ENCODE assay signal across 21 cellular contexts in the genomic region with DNA sequence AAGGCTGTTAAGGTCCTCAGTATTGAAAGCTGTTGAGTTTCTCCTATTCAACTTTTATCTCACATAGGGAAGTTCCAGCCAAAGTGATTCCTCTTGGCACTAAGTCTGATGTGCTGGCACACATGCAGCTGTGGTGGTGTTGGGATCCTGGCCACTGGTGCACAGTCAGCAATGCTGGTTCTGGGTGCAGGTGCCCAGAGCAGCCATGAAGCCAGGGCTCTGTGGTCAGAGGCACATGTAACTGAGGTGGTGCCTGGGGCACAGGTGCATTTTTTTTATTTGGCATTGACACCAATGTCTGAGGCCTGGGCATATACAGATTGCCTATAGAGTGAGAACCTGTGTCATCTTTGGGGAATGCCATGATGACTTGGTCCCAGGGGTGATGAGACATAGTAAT.
DNase-seq lines count a peak whose midpoint lies in the region; ATAC-seq, FAIRE-seq and TF ChIP-seq lines count a peak whose summit lies in the region.
"Had no signal": no experiment of that assay in that cellular context is flagged by ENCODE, and none has a peak within 500 bp of the region (broad histone marks: within the 10 kb centered on the region; RNA-seq: fewer than 3 reads in every experiment).

No MANE protein-coding gene starts in this region.

- no peak overlapping the region for H3K23ac ChIP-seq in neuronal stem cell (ENCODE audit: low read depth, low read length, poor library complexity)

- no peak overlapping the region for H3K4ac ChIP-seq in neuronal stem cell (ENCODE audit: low read length)

- no peak overlapping the region for H3K27ac ChIP-seq in mammary epithelial cell (ENCODE audit: insufficient read depth, low read depth, low read length)
- no peak overlapping the region for H3K27ac ChIP-seq in breast epithelium
- no peak overlapping the region for H3K27ac ChIP-seq in neuronal stem cell (replicated peaks; ENCODE audit: low read length)
- H3K27ac ChIP-seq: 22Rv1, BLaER1, C4-2B, GM23248 had no signal

- H3K36me3 ChIP-seq in mammary epithelial cell (ENCODE audit: insufficient read depth, low read length) (no peaks in the 10 kb centered on the region), breast epithelium (no peaks in the 10 kb centered on the region), bronchial epithelial cell (ENCODE audit: control insufficient read depth, insufficient read depth, low read length) (no peaks in the 10 kb centered on the region), neuronal stem cell (replicated peaks in 1 of 2; ENCODE audit: control insufficient read depth in 2 of 2, insufficient read depth in 2 of 2, low read length in 2 of 2) (no peaks in the 10 kb centered on the region)

- no peak overlapping the region for H3K4me3 ChIP-seq in mammary epithelial cell (replicated peaks in 1 of 3; ENCODE audit: insufficient read depth in 1 of 3, low read depth in 2 of 3, low read length in 3 of 3)
- H3K4me3 ChIP-seq in breast epithelium: no peak overlapping the region
- no peak overlapping the region for H3K4me3 ChIP-seq in bronchial epithelial cell (ENCODE audit: low read depth, low read length)
- H3K4me3 ChIP-seq in neuronal stem cell (ENCODE audit: low read length in 2 of 2): no peak overlapping the region
- H3K4me3 ChIP-seq: BLaER1, GM23248 had no signal

- H3K18ac ChIP-seq in neuronal stem cell (ENCODE audit: low read length): no peak overlapping the region

- intact Hi-C loops in mammary epithelial cell (cut with micrococcal nuclease): no loop called here
- intact Hi-C loops in breast epithelium (cut with DNase I; ENCODE audit: low total_unique reads): no loop called here

- no peak overlapping the region for H4K8ac ChIP-seq in neuronal stem cell (ENCODE audit: low read depth, low read length)

- in situ Hi-C loops in mammary epithelial cell (cut with MboI; ENCODE audit: low sequenced_read_pairs in 2 of 2): no loop called here

- no peak overlapping the region for H2AK5ac ChIP-seq in neuronal stem cell (ENCODE audit: low read depth, low read length)

- no peak overlapping the region for H2AFZ ChIP-seq in mammary epithelial cell (ENCODE audit: low read depth, low read length)
- no peak overlapping the region for H2AFZ ChIP-seq in neuronal stem cell (ENCODE audit: low read length)
- H2AFZ ChIP-seq: GM23248 had no signal

- no peaks in the 10 kb centered on the region for H3K79me1 ChIP-seq in neuronal stem cell (ENCODE audit: low read depth, low read length)

- peak overlapping the region; percentile 47 for H3K14ac ChIP-seq in neuronal stem cell (ENCODE audit: low read length)

- no TSS peak for BruUV-seq in mammary epithelial cell (replicated peaks; lab: Mats Ljungman, UMichigan)

- no peak overlapping the region for H3K9ac ChIP-seq in mammary epithelial cell (ENCODE audit: insufficient read depth, low read length)
- no peak overlapping the region for H3K9ac ChIP-seq in neuronal stem cell (ENCODE audit: low read depth, low read length, poor library complexity)
- H3K9ac ChIP-seq: BLaER1, GM23248 had no signal

- no peak overlapping the region for H2BK120ac ChIP-seq in neuronal stem cell (ENCODE audit: low read depth, low read length)

- no peak overlapping the region for H2BK15ac ChIP-seq in neuronal stem cell (ENCODE audit: low read length)

- H2BK12ac ChIP-seq in neuronal stem cell (ENCODE audit: low read length): no peak overlapping the region

- no peaks in the 10 kb centered on the region for H3K4me1 ChIP-seq in mammary epithelial cell (ENCODE audit: insufficient read depth, low read length)
- no peaks in the 10 kb centered on the region for H3K4me1 ChIP-seq in breast epithelium
- no peaks in the 10 kb centered on the region for H3K4me1 ChIP-seq in neuronal stem cell (ENCODE audit: control insufficient read depth in 2 of 2, insufficient read depth in 1 of 2, low read depth in 1 of 2, low read length in 2 of 2)
- H3K4me1 ChIP-seq: Caco-2 had no signal

- TF ChIP-seq CTCF in mammary epithelial cell (conservative IDR thresholded peaks at IDR 0.05 in 1 of 2, IDR thresholded peaks at IDR 0.05 in 1 of 2; ENCODE audit: extremely low read depth in 1 of 2, insufficient read depth in 1 of 2, low read depth in 1 of 2, low read length in 2 of 2) (no peak), breast epithelium (IDR thresholded peaks at IDR 0.05) (no peak), bronchial epithelial cell (IDR thresholded peaks at IDR 0.05; ENCODE audit: insufficient read depth, low read length, severe bottlenecking) (no peak)

- H3K79me2 ChIP-seq in mammary epithelial cell (ENCODE audit: insufficient read depth, low read length): no peaks in the 10 kb centered on the region

- H4K91ac ChIP-seq in neuronal stem cell (ENCODE audit: low read depth, low read length, poor library complexity): no peak overlapping the region

- H3K9me3 ChIP-seq in mammary epithelial cell (replicated peaks; ENCODE audit: insufficient read depth, low read length) (no peaks in the 10 kb centered on the region), breast epithelium (peaks cover 4 to 33% of the 10 kb centered on the region in 2 donors), neuronal stem cell (replicated peaks in 1 of 2; ENCODE audit: control insufficient read depth in 2 of 2, insufficient read depth in 1 of 2, low read depth in 1 of 2, low read length in 2 of 2) (peaks cover 0 to 3% of the 10 kb centered on the region in 2 donors)
- H3K9me3 ChIP-seq: Caco-2 had no signal

- CTCF ChIA-PET in mammary epithelial cell (lab: Charles Lee; ENCODE audit: low non-redundant PET): no interaction called here

- TF ChIP-seq POLR2A in breast epithelium (IDR thresholded peaks at IDR 0.05): no peak

- no peak overlapping the region for H2BK5ac ChIP-seq in neuronal stem cell (ENCODE audit: low read length)

- H3K27me3 ChIP-seq in mammary epithelial cell (ENCODE audit: insufficient read depth, low read length) (no peaks in the 10 kb centered on the region), breast epithelium (no peaks in the 10 kb centered on the region), bronchial epithelial cell (ENCODE audit: control insufficient read depth, insufficient read depth, low read length) (no peaks in the 10 kb centered on the region), neuronal stem cell (ENCODE audit: control insufficient read depth in 3 of 3, insufficient read depth in 3 of 3, low read depth in 1 of 3, low read length in 3 of 3) (no peaks in the 10 kb centered on the region)
- H3K27me3 ChIP-seq: BLaER1 had no signal

- no peaks in the 10 kb centered on the region for H4K20me1 ChIP-seq in mammary epithelial cell (ENCODE audit: insufficient read depth, low read length)
- H4K20me1 ChIP-seq: BLaER1 had no signal

- H3K4me2 ChIP-seq in mammary epithelial cell (ENCODE audit: insufficient read depth, low read depth, low read length) (no peak overlapping the region), neuronal stem cell (ENCODE audit: insufficient read depth, low read length, poor library complexity, severe bottlenecking) (no peak overlapping the region)
- H3K4me2 ChIP-seq: BLaER1 had no signal

- dilution Hi-C loops in mammary epithelial cell (cut with HindIII; ENCODE audit: low sequenced_read_pairs): no loop called here

- no peak for FAIRE-seq in bronchial epithelial cell (lab: Jason Lieb, UNC)
- FAIRE-seq: A204.1, G401.6, GM12892 had no signal

- peak; percentile 1 for DNase-seq in mammary epithelial cell
- no peak for DNase-seq in breast epithelium (ENCODE audit: low spot score in 2 of 2)
- DNase-seq in bronchial epithelial cell (ENCODE audit: low read depth): peak; percentile 23
- no peak for DNase-seq in neuronal stem cell (ENCODE audit: low spot score)
- DNase-seq in cerebellar cortex (ENCODE audit: low spot score): no peak
- DNase-seq in activated CD4-positive, alpha-beta T cell treated with anti-CD3 and anti-CD28 coated beads, Interleukin-2, amount 50 U/mL, for 4 hours: no peak
- DNase-seq: Caco-2; CD4-positive, CD25-positive, alpha-beta regulatory T cell; CD8-positive, alpha-beta T cell; DMS153; DND-41; GM23248; H9 had no signal

- no peak for ATAC-seq in HG02970 (IDR thresholded peaks at IDR 0.05; ENCODE audit: low FRiP score, unreplicated experiment)
- ATAC-seq: CD8-positive, alpha-beta T cell; HCT116 had no signal

Comparison
In these comparisons a context has a peak if more than half of its experiments do, and no peak if none do; other contexts are left out.
1. DNase-seq: peak in mammary epithelial cell (single experiment) and bronchial epithelial cell (single experiment); none in breast epithelium (0 of 2), neuronal stem cell (single experiment), cerebellar cortex (single experiment) and activated CD4-positive, alpha-beta T cell treated with anti-CD3 and anti-CD28 coated beads, Interleukin-2, amount 50 U/mL, for 4 hours (0 of 2).